ENCODE assay signal across 29 cellular contexts in the genomic region with DNA sequence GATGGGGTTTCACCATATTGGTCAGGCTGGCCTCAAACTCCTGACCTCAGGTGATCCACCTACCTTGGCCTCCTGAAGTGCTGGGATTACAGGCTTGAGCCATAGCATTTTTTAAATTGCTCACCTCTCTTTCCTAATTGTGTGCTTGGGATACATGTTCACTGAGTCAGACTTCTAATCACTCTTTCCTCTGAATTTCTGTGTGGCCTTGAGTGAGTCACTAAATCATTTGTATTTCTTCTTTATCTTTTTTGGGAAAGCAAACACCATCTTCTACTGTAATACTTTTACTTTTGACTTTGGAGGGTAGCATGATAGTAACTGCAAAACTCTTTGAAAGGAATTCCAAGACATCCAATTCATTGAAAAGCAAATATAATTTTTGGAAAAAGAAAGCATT.
DNase-seq lines count a peak whose midpoint lies in the region; ATAC-seq, FAIRE-seq and TF ChIP-seq lines count a peak whose summit lies in the region.
"Had no signal": no experiment of that assay in that cellular context is flagged by ENCODE, and none has a peak within 500 bp of the region (broad histone marks: within the 10 kb centered on the region; RNA-seq: fewer than 3 reads in every experiment).

No MANE protein-coding gene starts in this region.

- no peaks in the 10 kb centered on the region for H3K79me2 ChIP-seq in endothelial cell of umbilical vein (ENCODE audit: control insufficient read depth, insufficient read depth, low read length)

- no peak overlapping the region for H3K9ac ChIP-seq in endothelial cell of umbilical vein (replicated peaks; ENCODE audit: extremely low read depth, insufficient read depth, low read length)
- H3K9ac ChIP-seq: BLaER1, SK-N-SH had no signal

- POLR2A ChIA-PET in endothelial cell of umbilical vein (lab: Charles Lee): no interaction called here

- H3K4me3 ChIP-seq in RWPE2 (ENCODE audit: severe bottlenecking) (no peak overlapping the region), endothelial cell of umbilical vein (replicated peaks in 1 of 3; ENCODE audit: insufficient read depth in 1 of 3, low read depth in 1 of 3, low read length in 3 of 3) (no peak overlapping the region)
- H3K4me3 ChIP-seq: BLaER1, gastrocnemius medialis, K562, skin epidermis had no signal

- H2AFZ ChIP-seq in endothelial cell of umbilical vein (ENCODE audit: low read depth, low read length): no peak overlapping the region

- no peaks in the 10 kb centered on the region for H3K27me3 ChIP-seq in RWPE2 (ENCODE audit: insufficient read depth, poor library complexity, severe bottlenecking)
- H3K27me3 ChIP-seq in endothelial cell of umbilical vein (ENCODE audit: control insufficient read depth in 2 of 2, insufficient read depth in 2 of 2, low read length in 2 of 2): no peaks in the 10 kb centered on the region
- H3K27me3 ChIP-seq: BLaER1, gastrocnemius medialis had no signal

- no peaks in the 10 kb centered on the region for H3K27me3 Mint-ChIP-seq in HFFc6 (ENCODE audit: insufficient read depth)
- H3K27me3 Mint-ChIP-seq: activated CD4-positive, alpha-beta memory T cell treated with anti-CD3 and anti-CD28 coated beads for 36 hours; brain; stimulated activated memory B cell treated with anti-CD40 and anti-IgM and Interleukin-4, amounts not matched to agents 10 μg/mL and 1 μg/mL and 100 μg/mL, for 72 hours had no signal

- H3K36me3 ChIP-seq in RWPE2 (ENCODE audit: low read depth) (no peaks in the 10 kb centered on the region), endothelial cell of umbilical vein (ENCODE audit: control insufficient read depth in 2 of 2, extremely low read depth in 1 of 2, insufficient read depth in 2 of 2, low read length in 2 of 2) (peaks cover 0 to 13% of the 10 kb centered on the region in 2 experiments)
- H3K36me3 ChIP-seq: BLaER1, gastrocnemius medialis had no signal

- peaks cover 48% of the 10 kb centered on the region for H3K4me1 Mint-ChIP-seq in HFFc6 (ENCODE audit: low read depth)
- H3K4me1 Mint-ChIP-seq: stimulated activated memory B cell treated with anti-CD40 and anti-IgM and Interleukin-4, amounts not matched to agents 10 μg/mL and 1 μg/mL and 100 μg/mL, for 72 hours had no signal

- no peak overlapping the region for H3K27ac ChIP-seq in RWPE2 (ENCODE audit: poor library complexity, severe bottlenecking)
- no peak overlapping the region for H3K27ac ChIP-seq in endothelial cell of umbilical vein (ENCODE audit: insufficient read depth, low read depth, low read length)
- H3K27ac ChIP-seq: BLaER1, skin epidermis had no signal

- no peak for TF ChIP-seq POLR2A in endothelial cell of umbilical vein (IDR thresholded peaks at IDR 0.05; ENCODE audit: low read depth, low read length)

- peaks cover 16% of the 10 kb centered on the region for H3K9me3 Mint-ChIP-seq in HFFc6
- H3K9me3 Mint-ChIP-seq: natural killer cell treated with Interleukin-12 subunit alpha and Interleukin-12 subunit beta and Interleukin-15 and Interleukin-18, amount 100 ng/mL, for 72 hours had no signal

- 0 out of 2 replicates have a peak overlapping the region, but pooled peaks have one; percentile 3 for H3K4me3 Mint-ChIP-seq in HFFc6
- H3K4me3 Mint-ChIP-seq: activated CD4-positive, alpha-beta memory T cell treated with anti-CD3 and anti-CD28 coated beads for 36 hours; activated T-helper 1 cell treated with anti-CD3 and anti-CD28 coated beads, Interleukin-12 subunit alpha, Interleukin-12 subunit beta, Interleukin-2, Interleukin-4 antibody, amounts not matched to agents 30 ng/mL and 10 ng/mL and 1 ng/mL, durations not matched to agents 14 hours and 24 hours and 36 hours; brain; natural killer cell treated with Interleukin-12 subunit alpha and Interleukin-12 subunit beta and Interleukin-15 and Interleukin-18, amount 100 ng/mL, for 72 hours; stimulated activated memory B cell treated with anti-CD40 and anti-IgM and Interleukin-4, amounts not matched to agents 10 μg/mL and 1 μg/mL and 100 μg/mL, for 72 hours had no signal

- no peak overlapping the region for H3K4me2 ChIP-seq in endothelial cell of umbilical vein (ENCODE audit: insufficient read depth, low read length)
- H3K4me2 ChIP-seq: BLaER1, SK-N-SH had no signal

- no peak for TF ChIP-seq CTCF in HFFc6 (IDR thresholded peaks at IDR 0.05)
- no peak for TF ChIP-seq CTCF in RWPE2 (IDR thresholded peaks at IDR 0.05; ENCODE audit: poor library complexity, severe bottlenecking)
- no peak for TF ChIP-seq CTCF in endothelial cell of umbilical vein (IDR thresholded peaks at IDR 0.05; ENCODE audit: extremely low read depth in 1 of 2, insufficient read depth in 1 of 2, low read depth in 1 of 2, low read length in 2 of 2)

- H3K27ac Mint-ChIP-seq in HFFc6: no peak overlapping the region
- H3K27ac Mint-ChIP-seq: activated CD4-positive, alpha-beta memory T cell treated with anti-CD3 and anti-CD28 coated beads for 36 hours; activated T-helper 1 cell treated with anti-CD3 and anti-CD28 coated beads, Interleukin-12 subunit alpha, Interleukin-12 subunit beta, Interleukin-2, Interleukin-4 antibody, amounts not matched to agents 30 ng/mL and 10 ng/mL and 1 ng/mL, durations not matched to agents 14 hours and 24 hours and 36 hours; brain; natural killer cell treated with Interleukin-12 subunit alpha and Interleukin-12 subunit beta and Interleukin-15 and Interleukin-18, amount 100 ng/mL, for 72 hours; stimulated activated memory B cell treated with anti-CD40 and anti-IgM and Interleukin-4, amounts not matched to agents 10 μg/mL and 1 μg/mL and 100 μg/mL, for 72 hours had no signal

- BruUV-seq in endothelial cell of umbilical vein (replicated peaks; lab: Mats Ljungman, UMichigan): no TSS peak

- H3K9me3 ChIP-seq in RWPE2 (ENCODE audit: severe bottlenecking): no peaks in the 10 kb centered on the region
- H3K9me3 ChIP-seq in endothelial cell of umbilical vein (replicated peaks; ENCODE audit: control insufficient read depth, insufficient read depth, low read length): no peaks in the 10 kb centered on the region
- H3K9me3 ChIP-seq: gastrocnemius medialis had no signal

- ATAC-seq in RWPE2 (ENCODE audit: low read depth) (peak; percentile 79), left colon (no peak), HG03521 (IDR thresholded peaks at IDR 0.05; ENCODE audit: unreplicated experiment) (no peak), HG02798 (IDR thresholded peaks at IDR 0.05; ENCODE audit: poor library complexity, unreplicated experiment) (no peak)
- ATAC-seq: activated CD4-positive, CD25-positive, alpha-beta regulatory T cell treated with anti-CD3 and anti-CD28 coated beads, Interleukin-2, amount 50 U/mL, for 24 hours; gastrocnemius medialis; HCT116; K562; left cardiac atrium; natural killer cell treated with Interleukin-12 subunit alpha and Interleukin-12 subunit beta and Interleukin-15 and Interleukin-18, amount 100 ng/mL, for 72 hours; stimulated activated memory B cell treated with anti-CD40 and anti-IgM and Interleukin-4, amounts not matched to agents 10 μg/mL and 1 μg/mL and 100 μg/mL, for 72 hours had no signal

- DNase-seq in HFFc6 (peak; percentile 32), RWPE2 (ENCODE audit: low spot score) (no peak), endothelial cell of umbilical vein (ENCODE audit: low read depth, low spot score) (no peak), non-pigmented ciliary epithelial cell (ENCODE audit: low read depth) (peak; percentile 44), left colon (no peak), hypothalamus (lab: John Stamatoyannopoulos, UW) (no peak)
- DNase-seq: activated CD4-positive, alpha-beta memory T cell treated with anti-CD3 and anti-CD28 coated beads for 36 hours; activated naive CD4-positive, alpha-beta T cell treated with Interleukin-2 at 50 U/mL for 16 hours; DMS153; gastrocnemius medialis; left cardiac atrium; NCI-H187 treated with DMSO at 0.1 percent for 48 hours; NCI-H2171; NCI-H510A; RPMI8226; SK-N-SH had no signal

- H3K4me1 ChIP-seq in RWPE2 (ENCODE audit: insufficient read depth, poor library complexity, severe bottlenecking): peaks cover 20% of the 10 kb centered on the region
- peaks cover 7% of the 10 kb centered on the region for H3K4me1 ChIP-seq in endothelial cell of umbilical vein (ENCODE audit: control insufficient read depth, extremely low read depth, insufficient read depth, low read length)

- no peaks in the 10 kb centered on the region for H4K20me1 ChIP-seq in endothelial cell of umbilical vein (replicated peaks; ENCODE audit: control insufficient read depth, extremely low read depth, insufficient read depth, low read length)
- H4K20me1 ChIP-seq: BLaER1 had no signal

- H3K9me1 ChIP-seq in endothelial cell of umbilical vein (replicated peaks; ENCODE audit: control insufficient read depth, extremely low read depth, insufficient read depth, low read length): no peaks in the 10 kb centered on the region

- CTCF ChIA-PET in endothelial cell of umbilical vein (lab: Charles Lee): no interaction called here

- H3K36me3 Mint-ChIP-seq in HFFc6 (ENCODE audit: low read depth): peaks cover 50% of the 10 kb centered on the region
- H3K36me3 Mint-ChIP-seq: activated CD4-positive, alpha-beta memory T cell treated with anti-CD3 and anti-CD28 coated beads for 36 hours; natural killer cell treated with Interleukin-12 subunit alpha and Interleukin-12 subunit beta and Interleukin-15 and Interleukin-18, amount 100 ng/mL, for 72 hours; stimulated activated memory B cell treated with anti-CD40 and anti-IgM and Interleukin-4, amounts not matched to agents 10 μg/mL and 1 μg/mL and 100 μg/mL, for 72 hours had no signal

- FAIRE-seq in endothelial cell of umbilical vein (lab: Jason Lieb, UNC): no peak
- FAIRE-seq: GM12892, K562, TTC549 had no signal

- intact Hi-C loops in endothelial cell of umbilical vein (cut with micrococcal nuclease): no loop called here
- intact Hi-C loops in left colon (cut with DNase I, micrococcal nuclease): no loop called here

- dilution Hi-C loops in endothelial cell of umbilical vein (cut with MboI; ENCODE audit: extremely low pct_ligation_motif_present, low sequenced_read_pairs): no loop called here

TF ChIP-seq in endothelial cell of umbilical vein, 7 proteins besides CTCF, POLR2A, EP300 and RAD21:
- TF ChIP-seq GATA2 (IDR thresholded peaks at IDR 0.05; ENCODE audit: insufficient read depth, insufficient read length, low read depth, low read length) (no peak), FOS (IDR thresholded peaks at IDR 0.05; ENCODE audit: borderline replicate concordance, insufficient read depth, low read length) (peak; percentile 64)

Comparison
In these comparisons a context has a peak if more than half of its experiments do, and no peak if none do; other contexts are left out.
1. DNase-seq: peak in HFFc6 (single experiment) and non-pigmented ciliary epithelial cell (single experiment); none in RWPE2 (single experiment), endothelial cell of umbilical vein (single experiment), left colon (0 of 2) and hypothalamus (0 of 51).